ENCODE assay signal across 15 cellular contexts in the genomic region with DNA sequence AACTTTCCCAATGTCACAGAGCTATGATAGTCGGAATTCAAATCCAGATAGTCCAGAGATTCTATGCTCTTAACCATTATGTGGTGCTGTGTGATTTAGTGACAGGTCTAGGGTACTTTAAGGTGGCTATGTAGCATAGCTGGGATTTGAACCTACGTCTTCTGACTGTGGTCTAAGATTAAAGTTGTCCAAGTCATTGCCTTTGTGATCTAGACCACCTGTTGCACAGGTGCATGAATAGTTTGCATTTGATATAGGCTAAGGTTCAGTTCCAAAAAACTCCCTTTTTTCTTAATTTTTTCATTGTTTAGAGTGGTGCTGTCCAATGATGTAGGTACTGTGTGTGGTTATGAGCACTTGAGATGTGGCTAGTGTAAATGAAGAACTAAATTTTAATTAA. TPM values are rescaled to one million over a fixed set of nuclear protein-coding genes. Genes with fewer than 3 reads are reported as not detected.
DNase-seq lines count a peak whose midpoint lies in the region; ATAC-seq and TF ChIP-seq lines count a peak whose summit lies in the region.
"Had no signal": no experiment of that assay in that cellular context is flagged by ENCODE, and none has a peak within 500 bp of the region (broad histone marks: within the 10 kb centered on the region; RNA-seq: fewer than 3 reads in every experiment).

No MANE protein-coding gene starts in this region.

- H3K79me2 ChIP-seq in Karpas-422 (ENCODE audit: low read length) (peaks cover 72% of the 10 kb centered on the region), neural cell (replicated peaks; ENCODE audit: insufficient read depth, low read length) (peaks cover 68% of the 10 kb centered on the region)

- H3K9me3 ChIP-seq in Karpas-422 (ENCODE audit: low read length) (no peaks in the 10 kb centered on the region), neural cell (ENCODE audit: low read length) (no peaks in the 10 kb centered on the region), upper lobe of right lung (no peaks in the 10 kb centered on the region)
- H3K9me3 ChIP-seq: thoracic aorta had no signal

- DNase-seq in activated CD4-positive, alpha-beta T cell treated with anti-CD3 and anti-CD28 coated beads for 36 hours: no peak
- no peak for DNase-seq in activated CD4-positive, alpha-beta T cell treated with anti-CD3 and anti-CD28 coated beads for 4 hours
- DNase-seq in Karpas-422 (no peak), upper lobe of right lung (no peak), Right ventricle myocardium inferior (ENCODE audit: missing footprints) (no peak), NCI-H2107 (lab: John Stamatoyannopoulos, UW) (no peak)
- DNase-seq: MV-4-11, NCI-H2227 treated with DMSO at 0.1 percent for 48 hours, T1000 had no signal

- H3K9me2 ChIP-seq in Karpas-422 (replicated peaks; ENCODE audit: insufficient read depth, low read length): no peaks in the 10 kb centered on the region
- H3K9me2 ChIP-seq in neural cell (ENCODE audit: insufficient read depth, low read length): no peaks in the 10 kb centered on the region

- H3F3A ChIP-seq in neural cell (ENCODE audit: insufficient read depth, low read length, poor library complexity, severe bottlenecking): no peaks in the 10 kb centered on the region

- H3K4me1 ChIP-seq in Karpas-422 (ENCODE audit: low read length) (peaks cover 49% of the 10 kb centered on the region), upper lobe of right lung (peaks cover 21% of the 10 kb centered on the region)

- no peak overlapping the region for H2AFZ ChIP-seq in Karpas-422 (ENCODE audit: low read length)
- no peak overlapping the region for H2AFZ ChIP-seq in neural cell (ENCODE audit: low read depth, low read length)

- intact Hi-C loops in activated CD4-positive, alpha-beta T cell treated with anti-CD3 and anti-CD28 coated beads for 36 hours (cut with DNase I, micrococcal nuclease): no loop called here
- intact Hi-C loops in upper lobe of right lung (cut with DNase I): no loop called here
- intact Hi-C loops in Right ventricle myocardium inferior (cut with DNase I): loop anchor here (5.0 kb wide), 1 partner anchor 767 kb away; a partner anchor contains a TSS

- H3K4me3 Mint-ChIP-seq in activated CD4-positive, alpha-beta T cell treated with anti-CD3 and anti-CD28 coated beads for 36 hours: peak overlapping the region; percentile 5
- peak overlapping the region; percentile 68 to 99 (median 96) for H3K4me3 Mint-ChIP-seq in brain

- H3K36me3 Mint-ChIP-seq in activated CD4-positive, alpha-beta T cell treated with anti-CD3 and anti-CD28 coated beads for 36 hours (ENCODE audit: low read depth): peaks cover 26% of the 10 kb centered on the region
- peaks cover 68% of the 10 kb centered on the region for H3K36me3 Mint-ChIP-seq in brain

- no peak for TF ChIP-seq CTCF in brain (conservative IDR thresholded peaks at IDR 0.05)
- no peak for TF ChIP-seq CTCF in neural cell (IDR thresholded peaks at IDR 0.05; ENCODE audit: poor library complexity, severe bottlenecking)
- TF ChIP-seq CTCF in upper lobe of right lung (IDR thresholded peaks at IDR 0.05): no peak

- CTCF ChIA-PET in activated CD4-positive, alpha-beta T cell treated with anti-CD3 and anti-CD28 coated beads for 36 hours (lab: Charles Lee): interaction anchor here (0.6 to 1.6 kb wide), 5 partner anchors 12 to 359 kb away, joined by 3 to 4 read pairs (median 3); no protein-coding TSS in a partner anchor

- H3K4me2 ChIP-seq in Karpas-422 (ENCODE audit: low read depth, low read length, poor library complexity, severe bottlenecking): peak overlapping the region; percentile 25
- H3K4me2 ChIP-seq in neural cell (ENCODE audit: low read length): peak overlapping the region; percentile 13

- no peaks in the 10 kb centered on the region for H3K27me3 Mint-ChIP-seq in activated CD4-positive, alpha-beta T cell treated with anti-CD3 and anti-CD28 coated beads for 36 hours
- peaks cover 7% of the 10 kb centered on the region for H3K27me3 Mint-ChIP-seq in brain

- no peak for ATAC-seq in activated CD4-positive, alpha-beta T cell treated with anti-CD3 and anti-CD28 coated beads for 36 hours
- no peak for ATAC-seq in upper lobe of right lung
- ATAC-seq in Right ventricle myocardium inferior: no peak

- H3K9ac ChIP-seq in Karpas-422 (ENCODE audit: low read length) (no peak overlapping the region), neural cell (ENCODE audit: low read length) (no peak overlapping the region)

- H4K20me1 ChIP-seq in Karpas-422 (ENCODE audit: insufficient read depth, low read depth, low read length) (peaks cover 26% of the 10 kb centered on the region), neural cell (ENCODE audit: insufficient read depth) (peaks cover 19% of the 10 kb centered on the region)

- TF ChIP-seq EP300 in neural cell (conservative IDR thresholded peaks at IDR 0.05; ENCODE audit: poor library complexity, severe bottlenecking): no peak

- no peak overlapping the region for H3K4me3 ChIP-seq in Karpas-422 (ENCODE audit: low read length)
- peak overlapping the region; percentile 98 for H3K4me3 ChIP-seq in neural cell (ENCODE audit: low read length)
- H3K4me3 ChIP-seq in upper lobe of right lung: no peak overlapping the region

- peaks cover 13% of the 10 kb centered on the region; the same call in 1 of the 2 replicates for H3K36me3 ChIP-seq in Karpas-422 (ENCODE audit: insufficient read depth, low read length)
- H3K36me3 ChIP-seq in neural cell (ENCODE audit: insufficient read depth, low read length): no peaks in the 10 kb centered on the region
- H3K36me3 ChIP-seq in upper lobe of right lung: no peaks in the 10 kb centered on the region
- H3K36me3 ChIP-seq: thoracic aorta had no signal

- POLR2A ChIA-PET in activated CD4-positive, alpha-beta T cell treated with anti-CD3 and anti-CD28 coated beads for 36 hours (lab: Charles Lee): interaction anchor here (0.8 to 2.3 kb wide), 2 partner anchors 51 to 92 kb away, joined by 5 read pairs; a partner anchor contains a TSS

- no peaks in the 10 kb centered on the region for H3K9me3 Mint-ChIP-seq in activated CD4-positive, alpha-beta T cell treated with anti-CD3 and anti-CD28 coated beads for 36 hours (ENCODE audit: low read depth)
- H3K9me3 Mint-ChIP-seq in brain: peaks cover 0 to 11% (median 7%) of the 10 kb centered on the region in 5 experiments

- no peak overlapping the region for H3K27ac ChIP-seq in Karpas-422 (ENCODE audit: low read length)
- H3K27ac ChIP-seq in neural cell (ENCODE audit: low read length): no peak overlapping the region
- H3K27ac ChIP-seq in upper lobe of right lung: no peak overlapping the region
- H3K27ac ChIP-seq: thoracic aorta had no signal

- H3K27me3 ChIP-seq in Karpas-422 (ENCODE audit: low read length) (no peaks in the 10 kb centered on the region), neural cell (ENCODE audit: insufficient read depth, low read depth, low read length) (no peaks in the 10 kb centered on the region), upper lobe of right lung (no peaks in the 10 kb centered on the region)

- H3K27ac Mint-ChIP-seq in activated CD4-positive, alpha-beta T cell treated with anti-CD3 and anti-CD28 coated beads for 36 hours: no peak overlapping the region
- H3K27ac Mint-ChIP-seq in brain: peak overlapping the region in 1 of 5 experiments; percentile 42

- peaks cover 59% of the 10 kb centered on the region for H3K4me1 Mint-ChIP-seq in activated CD4-positive, alpha-beta T cell treated with anti-CD3 and anti-CD28 coated beads for 36 hours
- H3K4me1 Mint-ChIP-seq in brain: peaks cover 63% of the 10 kb centered on the region

- TF ChIP-seq RAD21 in neural cell (conservative IDR thresholded peaks at IDR 0.05): no peak

TF ChIP-seq in neural cell, 6 proteins besides CTCF, POLR2A, EP300 and RAD21 (continues in another document):
- TF ChIP-seq EZH2 (IDR thresholded peaks at IDR 0.05; ENCODE audit: borderline replicate concordance, insufficient read depth, low read length, poor library complexity, severe bottlenecking) (no peak), POLR2AphosphoS5 (IDR thresholded peaks at IDR 0.05) (no peak), TAF1 (IDR thresholded peaks at IDR 0.05; ENCODE audit: low read depth) (no peak), SMC3 (conservative IDR thresholded peaks at IDR 0.05; ENCODE audit: poor library complexity) (no peak)

RNA-seq across cellular contexts. Expression of a gene that starts 2.5 kb away (rescaled TPM):
- total RNA-seq in activated CD4-positive, alpha-beta T cell treated with anti-CD3 and anti-CD28 coated beads for 36 hours: 100 to 1,000 TPM; 101 to 126 TPM
- total RNA-seq in Karpas-422 (2014; rRNA removed; shearing (Covaris generic); ENCODE audit: low replicate concordance): 111 and 113 TPM in 2 replicates
- polyA plus RNA-seq in brain (ENCODE audit: insufficient read depth, low read depth, low replicate concordance) (136 TPM), neural cell (181 and 201 TPM in 2 replicates)
- polyA minus RNA-seq in neural cell: 204 and 212 TPM in 2 replicates
- total RNA-seq in upper lobe of right lung (70.0 TPM), Right ventricle myocardium inferior (144 TPM)

RNA-seq across cellular contexts. Expression of a gene that starts 38.9 kb away (rescaled TPM):
- under 1 TPM; 0.43 to 0.53 TPM for total RNA-seq in activated CD4-positive, alpha-beta T cell treated with anti-CD3 and anti-CD28 coated beads for 36 hours
- not detected in 2 replicates for total RNA-seq in Karpas-422 (2014; rRNA removed; shearing (Covaris generic); ENCODE audit: low replicate concordance)
- polyA plus RNA-seq in brain (ENCODE audit: insufficient read depth, low read depth, low replicate concordance) (not detected), neural cell (not detected in 2 replicates)
- not detected in 2 replicates for polyA minus RNA-seq in neural cell
- total RNA-seq in upper lobe of right lung (not detected), Right ventricle myocardium inferior (not detected)
- total RNA-seq: A673, Daoy, H1, thoracic aorta had no signal
- polyA plus RNA-seq: H1 had no signal

RNA-seq across cellular contexts. Expression of a gene that starts 45.5 kb away (rescaled TPM):
- total RNA-seq in activated CD4-positive, alpha-beta T cell treated with anti-CD3 and anti-CD28 coated beads for 36 hours: 1 to 10 TPM; 7.8 to 9.8 TPM
- 28.8 and 31.0 TPM in 2 replicates for total RNA-seq in Karpas-422 (2014; rRNA removed; shearing (Covaris generic); ENCODE audit: low replicate concordance)
- polyA plus RNA-seq in brain (ENCODE audit: insufficient read depth, low read depth, low replicate concordance) (not detected), neural cell (not detected in 2 replicates)
- polyA minus RNA-seq in neural cell: 0.24 and 0.58 TPM in 2 replicates
- total RNA-seq in upper lobe of right lung (5.2 TPM), Right ventricle myocardium inferior (1.2 TPM)
- total RNA-seq: A673, Daoy, thoracic aorta had no signal

RNA-seq across cellular contexts. Expression of a gene that starts 50.6 kb away (rescaled TPM):
- total RNA-seq in activated CD4-positive, alpha-beta T cell treated with anti-CD3 and anti-CD28 coated beads for 36 hours: 100 to 1,000 TPM; 113 to 133 TPM
- 188 and 245 TPM in 2 replicates for total RNA-seq in Karpas-422 (2014; rRNA removed; shearing (Covaris generic); ENCODE audit: low replicate concordance)
- polyA plus RNA-seq in brain (ENCODE audit: insufficient read depth, low read depth, low replicate concordance): 162 TPM
- 920 and 1,016 TPM in 2 replicates for polyA plus RNA-seq in neural cell
- 1,092 and 1,245 TPM in 2 replicates for polyA minus RNA-seq in neural cell
- 197 TPM for total RNA-seq in upper lobe of right lung
- total RNA-seq in Right ventricle myocardium inferior: 120 TPM

RNA-seq across cellular contexts. Expression of a gene that starts 50.7 kb away (rescaled TPM):
- 1 to 10 TPM; 3.2 TPM for total RNA-seq in activated CD4-positive, alpha-beta T cell treated with anti-CD3 and anti-CD28 coated beads for 36 hours
- total RNA-seq in Karpas-422 (2014; rRNA removed; shearing (Covaris generic); ENCODE audit: low replicate concordance): 0.78 and 2.3 TPM in 2 replicates
- 1.7 TPM for polyA plus RNA-seq in brain (ENCODE audit: insufficient read depth, low read depth, low replicate concordance)
- polyA plus RNA-seq in neural cell: 0.74 and 1.2 TPM in 2 replicates
- polyA minus RNA-seq in neural cell: 1.2 and 1.3 TPM in 2 replicates
- 1.9 TPM for total RNA-seq in upper lobe of right lung
- total RNA-seq in Right ventricle myocardium inferior: 49.3 TPM
